ENCODE assay signal across 8 cellular contexts in the genomic region with DNA sequence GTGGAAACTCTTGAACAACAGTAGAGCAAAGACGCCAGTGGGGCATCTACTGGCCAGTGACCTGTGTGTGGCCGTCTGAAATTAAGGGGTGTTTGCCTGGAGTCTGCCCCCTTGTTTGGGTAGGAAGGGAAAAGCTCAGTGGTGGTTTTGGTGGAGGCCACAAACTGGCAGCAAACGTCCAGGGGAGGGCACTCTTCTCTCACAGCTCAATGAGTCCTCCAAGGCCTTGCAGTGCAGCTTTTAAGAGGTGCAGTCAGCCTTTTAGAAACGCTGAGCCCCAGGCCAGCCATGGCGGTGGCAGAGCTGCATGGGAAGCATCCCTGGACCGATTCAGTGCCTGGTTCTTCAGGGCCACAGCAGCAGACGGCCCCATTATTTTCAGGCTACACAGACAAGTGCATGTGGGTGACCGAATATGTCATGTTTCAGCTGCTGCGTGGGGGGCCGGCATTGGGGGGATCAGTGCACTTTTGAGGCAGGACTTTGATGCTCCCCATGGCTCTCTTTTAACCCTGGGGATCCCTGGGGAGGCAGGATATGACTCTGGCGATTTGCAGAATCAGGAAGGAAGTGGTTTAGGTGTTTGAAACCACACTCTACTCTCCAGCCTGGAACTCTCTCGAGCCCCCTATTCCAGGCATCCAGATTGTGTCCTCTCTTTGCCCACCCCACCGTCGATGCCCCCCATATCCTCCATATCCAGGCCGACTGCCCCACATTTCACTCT.
DNase-seq lines count a peak whose midpoint lies in the region; ATAC-seq and TF ChIP-seq lines count a peak whose summit lies in the region.

No MANE protein-coding gene starts in this region.

- no peak overlapping the region for H3K4me3 ChIP-seq in lower leg skin (ENCODE audit: low read depth, poor library complexity, severe bottlenecking)

- intact Hi-C loops in lower leg skin (cut with DNase I; ENCODE audit: low total_unique reads), result no loop called here

- no peak for TF ChIP-seq CTCF in lower leg skin (IDR thresholded peaks at IDR 0.05)

- ATAC-seq in GM18909 (IDR thresholded peaks at IDR 0.05; ENCODE audit: poor library complexity, unreplicated experiment) (no peak), GM19328 (IDR thresholded peaks at IDR 0.05; ENCODE audit: unreplicated experiment) (no peak)

- H3K36me3 ChIP-seq in KOPT-K1 (ENCODE audit: insufficient read depth, low read length), result no peaks in the 10 kb centered on the region

- peak overlapping the region; percentile 54 for H3K27ac ChIP-seq in KOPT-K1 (ENCODE audit: low read depth, low read length, poor library complexity, severe bottlenecking)

- DNase-seq in COR-L47 (lab: John Stamatoyannopoulos, UW) (peak; percentile 58), SHP77 (lab: John Stamatoyannopoulos, UW) (peak; percentile 35 to 55), germinal center (ENCODE audit: low spot score) (peak; percentile 10), pons (ENCODE audit: low spot score) (peak; percentile 84), lower leg skin (ENCODE audit: low spot score in 2 of 2) (no peak)

- 63 to 66% methylated on average over 15 of the region's 15 CpGs for WGBS in lower leg skin, 2 donors

- peaks cover 20% of the 10 kb centered on the region for H3K9me3 ChIP-seq in KOPT-K1 (ENCODE audit: insufficient read depth, low read length, poor library complexity, severe bottlenecking)

- TF ChIP-seq POLR2A in lower leg skin (IDR thresholded peaks at IDR 0.05), result no peak

Comparison
In these comparisons a context has a peak if more than half of its experiments do, and no peak if none do; other contexts are left out.
1. DNase-seq: peak in COR-L47 (single experiment), SHP77 (2 of 2), germinal center (single experiment) and pons (single experiment); none in lower leg skin (0 of 2).